10 cellular contexts compared by ENCODE assay signal in the genomic region with DNA sequence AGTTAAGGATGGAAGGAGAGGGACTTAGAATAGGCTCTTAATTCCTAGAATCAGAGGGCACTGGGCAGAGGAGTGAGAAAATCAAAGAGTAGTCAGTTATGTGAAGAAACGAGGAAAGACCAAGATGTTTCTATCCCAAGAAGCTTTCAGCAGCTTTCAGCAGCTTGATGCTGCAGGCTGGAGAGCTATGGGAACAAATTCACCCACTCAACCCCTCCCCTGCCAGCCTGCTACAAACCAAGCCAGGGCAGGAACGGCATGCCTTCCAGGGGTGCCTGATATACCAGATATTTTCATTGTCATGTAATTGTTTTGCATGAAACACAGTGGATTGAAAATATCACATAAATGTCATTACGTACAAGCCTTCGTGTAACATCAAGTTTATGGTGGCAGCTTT.
"Had no signal": no experiment of that assay in that cellular context is flagged by ENCODE, and none has a peak within 500 bp of the region (broad histone marks: within the 10 kb centered on the region; RNA-seq: fewer than 3 reads in every experiment).

No MANE protein-coding gene starts in this region.

- H3K36me3 Mint-ChIP-seq: IgD-negative memory B cell had no signal

- H3K27ac Mint-ChIP-seq: HFFc6, IgD-negative memory B cell had no signal

- ATAC-seq: HCT116, HepG2 had no signal

- H3K4me1 ChIP-seq: HAP-1 had no signal

- DNase-seq: GM23248, GOT3, H7, HFFc6, KBM-7 had no signal

- H3K27ac ChIP-seq: GM23248, HL-60 had no signal

- H3K4me3 Mint-ChIP-seq: HFFc6, IgD-negative memory B cell had no signal

- H3K4me1 Mint-ChIP-seq: IgD-negative memory B cell had no signal

- H3K27me3 Mint-ChIP-seq: IgD-negative memory B cell had no signal

- H3K9me3 Mint-ChIP-seq: HFFc6 had no signal

- H3K4me3 ChIP-seq: GM23248, HAP-1 had no signal

- H3K9me3 ChIP-seq: HAP-1 had no signal

- H3K36me3 ChIP-seq: HAP-1 had no signal
